Comparison of ENCODE assay signal across 8 cellular contexts in genomic region chr20:30723934-30724744, GRCh38.
DNase-seq lines count a peak whose midpoint lies in the region; ATAC-seq and TF ChIP-seq lines count a peak whose summit lies in the region.
"Not testable (repeated sequence)": the region's sequence is repeated elsewhere in the genome, so short reads cannot be mapped to it uniquely, and the experiment has no call there.

No MANE protein-coding gene starts in this region.

- not testable (repeated sequence) for H3K27me3 Mint-ChIP-seq in activated CD4-positive, alpha-beta memory T cell treated with anti-CD3 and anti-CD28 coated beads for 36 hours

- not testable (repeated sequence) for H3K9me3 ChIP-seq in HUES64 (ENCODE audit: insufficient read depth, low read depth, low read length); Peyer's patch; mammary epithelial cell (replicated peaks; ENCODE audit: insufficient read depth, low read length); cardiac muscle cell (ENCODE audit: low read depth); right lobe of liver

- H3K9me3 Mint-ChIP-seq in activated CD4-positive, alpha-beta memory T cell treated with anti-CD3 and anti-CD28 coated beads for 36 hours, result not testable (repeated sequence)

- in situ Hi-C loops in ACHN (cut with HindIII; ENCODE audit: low pct_ligation_motif_present, low pct_unique_long_range_greater_than_20kb, low sequenced_read_pairs); mammary epithelial cell (cut with MboI; ENCODE audit: low sequenced_read_pairs in 2 of 2): not testable (repeated sequence)

- not testable (repeated sequence) for H3K4me1 Mint-ChIP-seq in activated CD4-positive, alpha-beta memory T cell treated with anti-CD3 and anti-CD28 coated beads for 36 hours (ENCODE audit: low read depth)

- not testable (repeated sequence) for H4K20me1 ChIP-seq in mammary epithelial cell (ENCODE audit: insufficient read depth, low read length)

- not testable (repeated sequence) for ATAC-seq in right lobe of liver

- not testable (repeated sequence) for H3K27ac ChIP-seq in HUES64 (ENCODE audit: low read depth, low read length); mammary epithelial cell (ENCODE audit: insufficient read depth, low read depth, low read length); cardiac muscle cell; right lobe of liver
- H3K27ac ChIP-seq in Peyer's patch (peak overlapping the region in 1 of 4 donors; percentile 62), skin epidermis (peak overlapping the region in 3 of 21 experiments; percentile 14 to 70 (median 62))

- H2AFZ ChIP-seq in mammary epithelial cell (ENCODE audit: low read depth, low read length), result peak overlapping the region; percentile 33

- H3K4me3 ChIP-seq in HUES64 (ENCODE audit: low read length), result peak overlapping the region; percentile 50
- peak overlapping the region in 3 of 4 donors; percentile 20 to 57 (median 29) for H3K4me3 ChIP-seq in Peyer's patch
- peak overlapping the region in 1 of 3 experiments; percentile 20 for H3K4me3 ChIP-seq in mammary epithelial cell (replicated peaks in 1 of 3; ENCODE audit: insufficient read depth in 1 of 3, low read depth in 2 of 3, low read length in 3 of 3)
- H3K4me3 ChIP-seq in cardiac muscle cell, result peak overlapping the region; percentile 41
- H3K4me3 ChIP-seq in right lobe of liver, result peak overlapping the region in 2 of 3 donors; percentile 25 to 39
- peak overlapping the region; percentile 16 to 50 (median 20) for H3K4me3 ChIP-seq in skin epidermis

- 0 out of 2 replicates have a peak overlapping the region, but pooled peaks have one; percentile 26 for H3K9ac ChIP-seq in HUES64 (ENCODE audit: low read depth, low read length)
- H3K9ac ChIP-seq in mammary epithelial cell (ENCODE audit: insufficient read depth, low read length), result not testable (repeated sequence)

- intact Hi-C loops in activated CD4-positive, alpha-beta memory T cell treated with anti-CD3 and anti-CD28 coated beads for 36 hours (cut with micrococcal nuclease); mammary epithelial cell (cut with micrococcal nuclease); right lobe of liver (cut with DNase I): not testable (repeated sequence)

- peak overlapping the region; percentile 74 for H3K4me3 Mint-ChIP-seq in activated CD4-positive, alpha-beta memory T cell treated with anti-CD3 and anti-CD28 coated beads for 36 hours

- not testable (repeated sequence) for H3K27ac Mint-ChIP-seq in activated CD4-positive, alpha-beta memory T cell treated with anti-CD3 and anti-CD28 coated beads for 36 hours

- not testable (repeated sequence) for H3K79me2 ChIP-seq in mammary epithelial cell (ENCODE audit: insufficient read depth, low read length)

- not testable (repeated sequence) for H3K4me1 ChIP-seq in HUES64 (ENCODE audit: insufficient read depth, low read length); Peyer's patch; mammary epithelial cell (ENCODE audit: insufficient read depth, low read length); cardiac muscle cell (ENCODE audit: low read depth); right lobe of liver

- H3K27me3 ChIP-seq in HUES64 (ENCODE audit: insufficient read depth, low read length); Peyer's patch; mammary epithelial cell (ENCODE audit: insufficient read depth, low read length); cardiac muscle cell; right lobe of liver: not testable (repeated sequence)

- dilution Hi-C loops in mammary epithelial cell (cut with HindIII; ENCODE audit: low sequenced_read_pairs), result not testable (repeated sequence)

- H3K36me3 ChIP-seq in HUES64 (ENCODE audit: insufficient read depth, low read length); Peyer's patch; mammary epithelial cell (ENCODE audit: insufficient read depth, low read length); cardiac muscle cell; right lobe of liver: not testable (repeated sequence)

- 36% methylated on average over 54 of the region's 56 CpGs for WGBS in HUES64
- 54% methylated on average over 7 of the region's 56 CpGs for WGBS in mammary epithelial cell (ENCODE audit: low coverage, missing lambda C conversion rate)
- 25% methylated on average over 12 of the region's 56 CpGs for WGBS in right lobe of liver (ENCODE audit: insufficient coverage, low coverage, low lambda C conversion rate, missing lambda C conversion rate)

- POLR2A ChIA-PET in activated CD4-positive, alpha-beta memory T cell treated with anti-CD3 and anti-CD28 coated beads for 36 hours (lab: Charles Lee), result not testable (repeated sequence)

- TF ChIP-seq CTCF in Peyer's patch (IDR thresholded peaks at IDR 0.05) (peak in 4 of 6 experiments; percentile 9 to 52 (median 34)), mammary epithelial cell (conservative IDR thresholded peaks at IDR 0.05 in 1 of 2, IDR thresholded peaks at IDR 0.05 in 1 of 2; ENCODE audit: extremely low read depth in 1 of 2, insufficient read depth in 1 of 2, low read depth in 1 of 2, low read length in 2 of 2) (peak in 1 of 2 donors; percentile 13), right lobe of liver (IDR thresholded peaks at IDR 0.05) (peak in 2 of 4 donors; percentile 13 to 22)
- TF ChIP-seq CTCF in cardiac muscle cell (IDR thresholded peaks at IDR 0.05; ENCODE audit: low read depth, low read length), result not testable (repeated sequence)

- CTCF ChIA-PET in activated CD4-positive, alpha-beta memory T cell treated with anti-CD3 and anti-CD28 coated beads for 36 hours (lab: Charles Lee); mammary epithelial cell (lab: Charles Lee; ENCODE audit: low non-redundant PET): not testable (repeated sequence)

- H3K36me3 Mint-ChIP-seq in activated CD4-positive, alpha-beta memory T cell treated with anti-CD3 and anti-CD28 coated beads for 36 hours, result not testable (repeated sequence)

- BruUV-seq in mammary epithelial cell (replicated peaks; lab: Mats Ljungman, UMichigan), result not testable (repeated sequence)

- TF ChIP-seq POLR2A in Peyer's patch (IDR thresholded peaks at IDR 0.05), result peak in 1 of 2 donors; percentile 35
- TF ChIP-seq POLR2A in right lobe of liver (IDR thresholded peaks at IDR 0.05), result not testable (repeated sequence)

- DNase-seq in ACHN (peak; percentile 74), Peyer's patch (peak in 2 of 3 donors; percentile 54 to 91), cardiac muscle cell (ENCODE audit: low read depth in 1 of 2, low spot score in 1 of 2) (peak in 1 of 2 donors; percentile 90), right lobe of liver (peak; percentile 40 to 73 (median 72))
- DNase-seq in activated CD4-positive, alpha-beta memory T cell treated with anti-CD3 and anti-CD28 coated beads for 36 hours, result peak; percentile 25
- DNase-seq in mammary epithelial cell, result not testable (repeated sequence)

- not testable (repeated sequence) for H3K4me2 ChIP-seq in mammary epithelial cell (ENCODE audit: insufficient read depth, low read depth, low read length)
